In genomic region chr7:5973580-5973979, GRCh38 we compare ENCODE assay signal across 13 cellular contexts. TPM values are rescaled to one million over a fixed set of nuclear protein-coding genes. Genes with fewer than 3 reads are reported as not detected.
"Had no signal": no experiment of that assay in that cellular context is flagged by ENCODE, and none has a peak within 500 bp of the region (broad histone marks: within the 10 kb centered on the region; RNA-seq: fewer than 3 reads in every experiment).

No MANE protein-coding gene starts in this region.

RNA-seq across cellular contexts. Expression of gene RSPH10B, which starts 3.1 kb away (rescaled TPM):
- total RNA-seq: activated naive CD4-positive, alpha-beta T cell treated with anti-CD3 and anti-CD28 coated beads for 36 hours; activated naive CD8-positive, alpha-beta T cell treated with anti-CD3 and anti-CD28 coated beads for 36 hours; aorta; ascending aorta; astrocyte; body of pancreas; bronchial epithelial cell; cardiac septum; chondrocyte had no signal
- polyA plus RNA-seq: cardiac muscle cell had no signal

RNA-seq across cellular contexts. Expression of gene ANKRD61, which starts 57.6 kb away (rescaled TPM):
- total RNA-seq: activated naive CD4-positive, alpha-beta T cell treated with anti-CD3 and anti-CD28 coated beads for 36 hours; activated naive CD8-positive, alpha-beta T cell treated with anti-CD3 and anti-CD28 coated beads, Interleukin-2, amount 10 ng/mL, durations not matched to agents 7 days and 5 days; activated T-cell treated with anti-CD3 and anti-CD28 coated beads, Interleukin-2, amount 50 U/mL, for 72 hours; aorta; ascending aorta; body of pancreas; cardiac septum; cerebellum; chondrocyte had no signal
- polyA plus RNA-seq: aorta, cardiac muscle cell had no signal
